8 cellular contexts compared by ENCODE assay signal in the genomic region with DNA sequence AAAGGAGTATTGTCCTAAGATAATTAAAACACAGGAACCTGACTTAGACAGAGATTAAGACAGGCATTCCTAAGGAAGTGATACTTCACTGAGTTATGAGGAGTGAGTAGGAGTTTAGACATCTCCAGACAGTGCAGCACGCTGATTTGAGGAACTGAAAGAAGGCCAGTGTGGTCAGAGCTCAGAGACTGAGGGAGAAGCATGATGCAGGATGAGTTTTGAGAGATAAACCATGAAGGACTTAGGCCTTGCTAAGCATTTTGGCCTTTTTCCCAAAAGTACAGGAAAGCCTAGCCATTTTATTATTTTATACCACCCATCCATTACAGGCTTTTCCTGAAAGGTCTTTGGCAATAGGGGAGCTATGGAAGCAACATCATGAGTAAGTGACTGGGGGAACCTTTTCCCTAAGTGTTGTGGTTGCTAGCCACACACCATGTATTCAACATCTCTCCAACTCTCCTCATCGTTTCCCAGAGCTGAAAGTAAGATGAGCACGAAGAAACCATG.
A peak's percentile ranks its signal among the peaks of the same experiment; 100 is the strongest.
DNase-seq lines count a peak whose midpoint lies in the region; ATAC-seq and TF ChIP-seq lines count a peak whose summit lies in the region.
"Had no signal": no experiment of that assay in that cellular context is flagged by ENCODE, and none has a peak within 500 bp of the region (broad histone marks: within the 10 kb centered on the region; RNA-seq: fewer than 3 reads in every experiment).

No MANE protein-coding gene starts in this region.

- TF ChIP-seq CTCF in foreskin fibroblast (IDR thresholded peaks at IDR 0.05; ENCODE audit: low read depth, low read length) (no peak), thoracic aorta (IDR thresholded peaks at IDR 0.05) (no peak)

- peak; percentile 70 for ATAC-seq in GM21447 (IDR thresholded peaks at IDR 0.05; ENCODE audit: unreplicated experiment)
- peak; percentile 36 for ATAC-seq in thoracic aorta (ENCODE audit: insufficient number of reproducible peaks, low FRiP score, low read depth)

- H3K4me3 ChIP-seq in foreskin fibroblast (ENCODE audit: low read depth in 1 of 2, low read length in 2 of 2) (no peak overlapping the region), thoracic aorta (no peak overlapping the region)
- H3K4me3 ChIP-seq: SK-N-MC had no signal

- no peaks in the 10 kb centered on the region for H3K9me3 ChIP-seq in thoracic aorta

- peaks cover 37 to 59% of the 10 kb centered on the region in 2 donors for H3K4me1 ChIP-seq in thoracic aorta (ENCODE audit: control insufficient read depth in 1 of 2, low read depth in 2 of 2)

- no peaks in the 10 kb centered on the region for H3K36me3 ChIP-seq in thoracic aorta

- peak; percentile 99 for DNase-seq in NCI-H226
- DNase-seq in foreskin fibroblast: peak; percentile 93 to 95
- DNase-seq in thoracic aorta (ENCODE audit: low spot score): no peak
- no peak for DNase-seq in NCI-H2227 treated with DMSO at 0.1 percent for 48 hours (lab: John Stamatoyannopoulos, UW)
- no peak for DNase-seq in SW480 (ENCODE audit: low spot score)
- no peak for DNase-seq in NCI-H1436 (lab: John Stamatoyannopoulos, UW)

- H3K27me3 ChIP-seq in thoracic aorta (replicated peaks; ENCODE audit: insufficient read depth): no peaks in the 10 kb centered on the region

- peak overlapping the region in 1 of 2 donors; percentile 49 for H3K27ac ChIP-seq in thoracic aorta
- H3K27ac ChIP-seq: SK-N-MC had no signal

Comparison
In these comparisons a context has a peak if more than half of its experiments do, and no peak if none do; other contexts are left out.
1. DNase-seq: peak in NCI-H226 (single experiment) and foreskin fibroblast (2 of 2); none in thoracic aorta (single experiment), NCI-H2227 treated with DMSO at 0.1 percent for 48 hours (single experiment), SW480 (single experiment) and NCI-H1436 (single experiment).